11 cellular contexts compared by ENCODE assay signal in genomic region chr7:30642322-30642721, GRCh38. TPM values are rescaled to one million over a fixed set of nuclear protein-coding genes. Genes with fewer than 3 reads are reported as not detected.
"Had no signal": no experiment of that assay in that cellular context is flagged by ENCODE, and none has a peak within 500 bp of the region (broad histone marks: within the 10 kb centered on the region; RNA-seq: fewer than 3 reads in every experiment).

No MANE protein-coding gene starts in this region.

RNA-seq across cellular contexts. Expression of gene CRHR2, which starts 39.9 kb away (rescaled TPM):
- total RNA-seq: activated B cell treated with CpG ODN at 0.5 μM for 24 hours; activated naive CD4-positive, alpha-beta T cell treated with anti-CD3 and anti-CD28 coated beads for 36 hours; activated naive CD4-positive, alpha-beta T cell treated with anti-CD3 and anti-CD28 coated beads, Interleukin-2, amount 50 U/mL, for 72 hours; activated T-cell treated with anti-CD3 and anti-CD28 coated beads, Interleukin-2, amount 50 U/mL, for 4 hours; activated T-helper 1 cell treated with anti-CD3 and anti-CD28 coated beads, Interleukin-12 subunit alpha, Interleukin-12 subunit beta, Interleukin-2, Interleukin-4 antibody, amounts not matched to agents 30 ng/mL and 10 ng/mL and 1 ng/mL, durations not matched to agents 14 hours and 24 hours and 36 hours; astrocyte; MCF 10A; OCI-LY7; PC-9; SK-MEL-5; T-helper 17 cell had no signal
